Comparison of ENCODE assay signal across 20 cellular contexts in the genomic region with DNA sequence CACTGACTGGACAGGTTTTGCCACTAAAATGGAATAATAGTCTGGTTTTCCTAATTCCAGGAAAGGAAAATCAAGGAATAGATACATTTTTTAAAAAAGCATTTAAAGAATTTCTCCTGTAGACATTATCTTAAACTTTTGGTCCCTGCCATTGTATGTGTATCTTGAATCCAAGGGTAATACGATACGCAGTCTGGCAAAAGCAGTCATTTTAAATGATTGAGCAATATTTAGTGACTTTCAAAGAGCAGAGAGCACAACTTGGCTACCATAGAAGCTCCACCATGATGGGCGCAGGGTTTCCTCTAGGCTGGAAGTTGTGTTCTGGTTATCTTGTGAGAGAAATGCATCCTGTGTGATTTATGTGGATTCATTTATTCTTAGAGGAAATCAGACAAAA.
"Had no signal": no experiment of that assay in that cellular context is flagged by ENCODE, and none has a peak within 500 bp of the region (broad histone marks: within the 10 kb centered on the region; RNA-seq: fewer than 3 reads in every experiment).

No MANE protein-coding gene starts in this region.

- H3K27ac Mint-ChIP-seq: activated naive CD8-positive, alpha-beta T cell treated with anti-CD3 and anti-CD28 coated beads for 36 hours; effector memory CD8-positive, alpha-beta T cell; T-helper 17 cell had no signal

- H3K27me3 ChIP-seq: colonic mucosa, esophagus squamous epithelium, foreskin keratinocyte had no signal

- H3K9me3 Mint-ChIP-seq: activated naive CD8-positive, alpha-beta T cell treated with anti-CD3 and anti-CD28 coated beads for 36 hours; activated T-cell treated with anti-CD3 and anti-CD28 coated beads, Interleukin-2, amount 50 U/mL, for 4 hours; effector memory CD8-positive, alpha-beta T cell; naive thymus-derived CD8-positive, alpha-beta T cell had no signal

- DNase-seq: activated CD4-positive, alpha-beta T cell treated with anti-CD3 and anti-CD28 coated beads for 4 hours; activated CD4-positive, alpha-beta T cell treated with anti-CD3 and anti-CD28 coated beads, Interleukin-2, amount 50 U/mL, for 48 hours; activated CD4-positive, CD25-positive, alpha-beta regulatory T cell; activated CD8-positive, alpha-beta memory T cell treated with anti-CD3 and anti-CD28 coated beads, Interleukin-2, amount 50 U/mL, for 48 hours; activated naive CD4-positive, alpha-beta T cell treated with Interleukin-2 at 50 U/mL for 16 hours; activated naive CD8-positive, alpha-beta T cell treated with anti-CD3 and anti-CD28 coated beads for 36 hours; activated T-cell treated with anti-CD3 and anti-CD28 coated beads, Interleukin-2, amount 50 U/mL, for 4 hours; amniotic stem cell; colonic mucosa; dorsolateral prefrontal cortex; effector memory CD8-positive, alpha-beta T cell; esophagus squamous epithelium; foreskin keratinocyte; kidney; naive thymus-derived CD8-positive, alpha-beta T cell; retina; stimulated activated CD4-positive, alpha-beta T cell treated with anti-CD3 and anti-CD28 coated beads, Interleukin-4, amount 100 ng/mL, for 1 hour; stimulated activated naive CD4-positive, alpha-beta T cell treated with Interleukin-2 at 50 U/mL for 16 hours; T-helper 17 cell had no signal

- H3K9me3 ChIP-seq: colonic mucosa, esophagus squamous epithelium had no signal

- H3K4me3 ChIP-seq: colonic mucosa, dorsolateral prefrontal cortex, esophagus squamous epithelium had no signal

- H3K4me3 Mint-ChIP-seq: activated naive CD8-positive, alpha-beta T cell treated with anti-CD3 and anti-CD28 coated beads for 36 hours; activated T-cell treated with anti-CD3 and anti-CD28 coated beads, Interleukin-2, amount 50 U/mL, for 4 hours; effector memory CD8-positive, alpha-beta T cell; naive thymus-derived CD8-positive, alpha-beta T cell; T-helper 17 cell had no signal

- H3K36me3 ChIP-seq: colonic mucosa, esophagus squamous epithelium had no signal

- H3K27me3 Mint-ChIP-seq: progenitor cell of endocrine pancreas had no signal

- H3K36me3 Mint-ChIP-seq: activated naive CD8-positive, alpha-beta T cell treated with anti-CD3 and anti-CD28 coated beads for 36 hours; naive thymus-derived CD8-positive, alpha-beta T cell had no signal

- H3K4me1 ChIP-seq: colonic mucosa, foreskin keratinocyte had no signal

- H3K27ac ChIP-seq: esophagus squamous epithelium, foreskin keratinocyte had no signal

- ATAC-seq: activated T-cell treated with anti-CD3 and anti-CD28 coated beads, Interleukin-2, amount 50 U/mL, for 4 hours; effector memory CD8-positive, alpha-beta T cell; foreskin keratinocyte; naive thymus-derived CD8-positive, alpha-beta T cell; T-helper 17 cell had no signal
